ENCODE assay signal across 8 cellular contexts in genomic region chr2:173159794-173160463, GRCh38.
DNase-seq lines count a peak whose midpoint lies in the region; ATAC-seq, FAIRE-seq and TF ChIP-seq lines count a peak whose summit lies in the region.

No MANE protein-coding gene starts in this region.

- H3K4me3 ChIP-seq in fibroblast of mammary gland (ENCODE audit: control insufficient read depth, low read depth, low read length) (peak overlapping the region; percentile 5), pancreas (no peak overlapping the region)

- peaks cover 0 to 2% of the 10 kb centered on the region in 2 donors for H3K9me3 Mint-ChIP-seq in stimulated activated naive B cell treated with anti-CD40 and anti-IgM and Interleukin-4, amounts not matched to agents 10 μg/mL and 1 μg/mL and 100 μg/mL, for 72 hours
- no peaks in the 10 kb centered on the region for H3K9me3 Mint-ChIP-seq in immature natural killer cell

- ATAC-seq in pancreas, result peak; percentile 81 to 98 (median 96)
- no peak for ATAC-seq in stimulated activated naive B cell treated with anti-CD40 and anti-IgM and Interleukin-4, amounts not matched to agents 10 μg/mL and 1 μg/mL and 100 μg/mL, for 72 hours (replicated peaks)

- H3K27me3 Mint-ChIP-seq in stimulated activated naive B cell treated with anti-CD40 and anti-IgM and Interleukin-4, amounts not matched to agents 10 μg/mL and 1 μg/mL and 100 μg/mL, for 72 hours, result no peaks in the 10 kb centered on the region
- peaks cover 2 to 3% (median 2%) of the 10 kb centered on the region in 3 donors for H3K27me3 Mint-ChIP-seq in immature natural killer cell (ENCODE audit: low read depth in 3 of 3)

- no peak for FAIRE-seq in pancreas (lab: Jason Lieb, UNC)

- intact Hi-C loops in pancreas (cut with DNase I), result no loop called here

- peak overlapping the region in 2 of 4 donors; percentile 20 to 57 for H3K27ac ChIP-seq in pancreas

- H3K36me3 ChIP-seq in pancreas, result no peaks in the 10 kb centered on the region

- H3K27me3 ChIP-seq in pancreas, result no peaks in the 10 kb centered on the region

- no peak overlapping the region for H3K27ac Mint-ChIP-seq in stimulated activated naive B cell treated with anti-CD40 and anti-IgM and Interleukin-4, amounts not matched to agents 10 μg/mL and 1 μg/mL and 100 μg/mL, for 72 hours
- no peak overlapping the region for H3K27ac Mint-ChIP-seq in immature natural killer cell

- peaks cover 5 to 34% of the 10 kb centered on the region in 2 donors for H3K36me3 Mint-ChIP-seq in stimulated activated naive B cell treated with anti-CD40 and anti-IgM and Interleukin-4, amounts not matched to agents 10 μg/mL and 1 μg/mL and 100 μg/mL, for 72 hours
- H3K36me3 Mint-ChIP-seq in immature natural killer cell, result peaks cover 0 to 3% (median 3%) of the 10 kb centered on the region in 3 donors

- H3K9me3 ChIP-seq in pancreas, result no peaks in the 10 kb centered on the region

- TF ChIP-seq CTCF in fibroblast of mammary gland (conservative IDR thresholded peaks at IDR 0.05; ENCODE audit: control insufficient read depth, insufficient read depth, low read depth, low read length) (no peak), pancreas (IDR thresholded peaks at IDR 0.05) (no peak)

- H3K4me1 Mint-ChIP-seq in stimulated activated naive B cell treated with anti-CD40 and anti-IgM and Interleukin-4, amounts not matched to agents 10 μg/mL and 1 μg/mL and 100 μg/mL, for 72 hours, result peaks cover 0 to 5% of the 10 kb centered on the region in 2 donors
- no peaks in the 10 kb centered on the region for H3K4me1 Mint-ChIP-seq in immature natural killer cell

- peaks cover 0 to 21% (median 0%) of the 10 kb centered on the region in 3 donors for H3K4me1 ChIP-seq in pancreas

- DNase-seq in ELF-1 (ENCODE audit: low read depth, low spot score) (peak; percentile 22), OCI-M1 (lab: John Stamatoyannopoulos, UW) (peak; percentile 6), fibroblast of mammary gland (ENCODE audit: low read depth) (peak; percentile 100), pancreas (peak in 5 of 6 donors; percentile 44 to 75 (median 56)), NCI-H748 (lab: John Stamatoyannopoulos, UW; ENCODE audit: unreplicated experiment) (no peak), immature natural killer cell (no peak), COLO829 (ENCODE audit: low spot score) (no peak)
- no peak for DNase-seq in stimulated activated naive B cell treated with anti-CD40 and anti-IgM and Interleukin-4, amounts not matched to agents 10 μg/mL and 1 μg/mL and 100 μg/mL, for 72 hours

- 20 to 22% methylated on average over 1 of the region's 1 CpG for WGBS in pancreas, 2 donors

- no peak overlapping the region for H3K4me3 Mint-ChIP-seq in stimulated activated naive B cell treated with anti-CD40 and anti-IgM and Interleukin-4, amounts not matched to agents 10 μg/mL and 1 μg/mL and 100 μg/mL, for 72 hours
- H3K4me3 Mint-ChIP-seq in immature natural killer cell, result no peak overlapping the region

Comparison
In these comparisons a context has a peak if more than half of its experiments do, and no peak if none do; other contexts are left out.
1. DNase-seq: peak in ELF-1 (single experiment), OCI-M1 (single experiment), fibroblast of mammary gland (single experiment) and pancreas (5 of 6); none in NCI-H748 (single experiment), stimulated activated naive B cell treated with anti-CD40 and anti-IgM and Interleukin-4, amounts not matched to agents 10 μg/mL and 1 μg/mL and 100 μg/mL, for 72 hours (single experiment), immature natural killer cell (0 of 3) and COLO829 (single experiment).
2. ATAC-seq: peak in pancreas (4 of 4); none in stimulated activated naive B cell treated with anti-CD40 and anti-IgM and Interleukin-4, amounts not matched to agents 10 μg/mL and 1 μg/mL and 100 μg/mL, for 72 hours (0 of 2).